19 cellular contexts compared by ENCODE assay signal in genomic region chr2:149692837-149693518, GRCh38.
A peak's percentile ranks its signal among the peaks of the same experiment; 100 is the strongest.
DNase-seq lines count a peak whose midpoint lies in the region; ATAC-seq and TF ChIP-seq lines count a peak whose summit lies in the region.
"Had no signal": no experiment of that assay in that cellular context is flagged by ENCODE, and none has a peak within 500 bp of the region (broad histone marks: within the 10 kb centered on the region; RNA-seq: fewer than 3 reads in every experiment).

No MANE protein-coding gene starts in this region.

- H3K27ac ChIP-seq in hepatocyte: peak overlapping the region; percentile 60
- H3K27ac ChIP-seq: esophagus muscularis mucosa, heart right ventricle, neutrophil, right atrium auricular region, upper lobe of right lung had no signal

- intact Hi-C loops in sciatic nerve (cut with DNase I): no loop called here

- DNase-seq in GM03348 (ENCODE audit: low spot score) (peak; percentile 16), astrocyte of the hippocampus (ENCODE audit: low read depth, low spot score) (peak; percentile 46), hepatocyte (ENCODE audit: low spot score) (peak; percentile 19), sciatic nerve (ENCODE audit: low spot score) (no peak), amygdala (lab: John Stamatoyannopoulos, UW) (no peak), kidney tubule cell (ENCODE audit: low spot score) (no peak), SW 1271 (lab: John Stamatoyannopoulos, UW) (no peak)
- DNase-seq: activated CD8-positive, alpha-beta memory T cell treated with anti-CD3 and anti-CD28 coated beads for 24 hours; caudate nucleus; effector CD4-positive, alpha-beta T cell; heart right ventricle; KBM-7; kidney; NCI-H2029; upper lobe of right lung had no signal

- H3K79me2 ChIP-seq in hepatocyte: no peaks in the 10 kb centered on the region

- WGBS in hepatocyte (ENCODE audit: low lambda C conversion rate, missing lambda C conversion rate): 75% methylated on average over 3 of the region's 3 CpGs

- no peak for TF ChIP-seq CTCF in hepatocyte (IDR thresholded peaks at IDR 0.05; ENCODE audit: poor library complexity)

- no peaks in the 10 kb centered on the region for H3K4me1 ChIP-seq in hepatocyte (ENCODE audit: insufficient read depth)
- H3K4me1 ChIP-seq: heart right ventricle, right atrium auricular region, upper lobe of right lung had no signal

- no peak overlapping the region for H3K4me3 ChIP-seq in hepatocyte
- H3K4me3 ChIP-seq: esophagus muscularis mucosa, GM12878, heart right ventricle, right atrium auricular region, upper lobe of right lung had no signal

- H2AFZ ChIP-seq in hepatocyte: no peak overlapping the region

- no peaks in the 10 kb centered on the region for H4K20me1 ChIP-seq in hepatocyte (ENCODE audit: insufficient read depth, poor library complexity, severe bottlenecking)

- H3K9me2 ChIP-seq in hepatocyte (replicated peaks; ENCODE audit: insufficient read depth): no peaks in the 10 kb centered on the region

- H3K9me3 ChIP-seq in hepatocyte (ENCODE audit: low read depth): no peaks in the 10 kb centered on the region
- H3K9me3 ChIP-seq: esophagus muscularis mucosa, neutrophil, right atrium auricular region, upper lobe of right lung had no signal

- no peaks in the 10 kb centered on the region for H3K36me3 ChIP-seq in hepatocyte (replicated peaks; ENCODE audit: insufficient read depth, low read depth)
- H3K36me3 ChIP-seq: esophagus muscularis mucosa, heart right ventricle, neutrophil, right atrium auricular region, upper lobe of right lung had no signal

- no peaks in the 10 kb centered on the region for H3K27me3 ChIP-seq in hepatocyte
- H3K27me3 ChIP-seq: esophagus muscularis mucosa, heart right ventricle, neutrophil, right atrium auricular region, upper lobe of right lung had no signal

- no peak overlapping the region for H3K4me2 ChIP-seq in hepatocyte

- peak; percentile 56 for ATAC-seq in sciatic nerve
- ATAC-seq: GM12878, heart right ventricle, upper lobe of right lung had no signal

Comparison
In these comparisons a context has a peak if more than half of its experiments do, and no peak if none do; other contexts are left out.
1. DNase-seq: peak in GM03348 (single experiment), astrocyte of the hippocampus (single experiment) and hepatocyte (single experiment); none in sciatic nerve (single experiment), amygdala (0 of 56), kidney tubule cell (single experiment) and SW 1271 (0 of 2).